8 cellular contexts compared by ENCODE assay signal in genomic region chr12:56158926-56159461, GRCh38. TPM values are rescaled to one million over a fixed set of nuclear protein-coding genes. Genes with fewer than 3 reads are reported as not detected.
A peak's percentile ranks its signal among the peaks of the same experiment; 100 is the strongest.
DNase-seq lines count a peak whose midpoint lies in the region; ATAC-seq, FAIRE-seq and TF ChIP-seq lines count a peak whose summit lies in the region.

No MANE protein-coding gene starts in this region.

- intact Hi-C loops in left cardiac atrium (cut with DNase I): loop anchor here in 1 of 2 donors (2.0 to 5.0 kb wide), 3 partner anchors 30 to 42 kb away; partner anchors contain the start of genes ESYT1, RPL41, SMARCC2 and ZC3H10
- intact Hi-C loops in pancreas (cut with DNase I): no loop called here

- ATAC-seq in left cardiac atrium: peak; percentile 70 to 72
- peak; percentile 43 to 69 (median 58) for ATAC-seq in pancreas
- ATAC-seq in HG02763 (IDR thresholded peaks at IDR 0.05; ENCODE audit: unreplicated experiment): no peak

- no peaks in the 10 kb centered on the region for H3K9me3 ChIP-seq in pancreas

- H3K27me3 ChIP-seq in ACC112 (ENCODE audit: insufficient read depth, low read length) (no peaks in the 10 kb centered on the region), pancreas (no peaks in the 10 kb centered on the region)

- H3K4me1 ChIP-seq in ACC112 (ENCODE audit: control insufficient read depth, insufficient read depth, low read length, unreplicated experiment) (peaks cover 22% of the 10 kb centered on the region), pancreas (peaks cover 8 to 23% (median 13%) of the 10 kb centered on the region in 3 donors)

- no peak for TF ChIP-seq CTCF in pancreas (IDR thresholded peaks at IDR 0.05)

- peak; percentile 67 for DNase-seq in NCI-H510A treated with DMSO at 0.1 percent for 48 hours (lab: John Stamatoyannopoulos, UW)
- peak; percentile 20 for DNase-seq in amniotic stem cell (lab: John Stamatoyannopoulos, UW)
- peak; percentile 90 for DNase-seq in left cardiac atrium
- DNase-seq in pancreas: peak; percentile 58 to 81 (median 72)
- DNase-seq in NCI-H1092 treated with DMSO at 0.1 percent for 48 hours (lab: John Stamatoyannopoulos, UW): no peak

- peaks cover 33% of the 10 kb centered on the region for H3K79me2 ChIP-seq in ACC112 (ENCODE audit: control insufficient read depth, insufficient read depth, low read length, unreplicated experiment)

- H3K27ac ChIP-seq in ACC112 (ENCODE audit: low read depth, low read length) (peak overlapping the region; percentile 84), pancreas (peak overlapping the region; percentile 67 to 96 (median 91))

- 0 to 1% methylated on average over 6 of the region's 6 CpGs for WGBS in pancreas, 2 donors

- FAIRE-seq in pancreas (lab: Jason Lieb, UNC): no peak

- no peak overlapping the region for H2AFZ ChIP-seq in ACC112 (ENCODE audit: low read length, unreplicated experiment)

- peaks cover 42% of the 10 kb centered on the region; the same call in 1 of the 2 replicates for H3K36me3 ChIP-seq in ACC112 (ENCODE audit: insufficient read depth, low read length)
- peaks cover 0 to 41% (median 19%) of the 10 kb centered on the region in 3 donors for H3K36me3 ChIP-seq in pancreas

- peak overlapping the region; percentile 96 for H3K4me3 ChIP-seq in ACC112 (ENCODE audit: low read depth, low read length)
- peak overlapping the region; percentile 86 for H3K4me3 ChIP-seq in GM08714 (ENCODE audit: low read length)
- H3K4me3 ChIP-seq in pancreas: peak overlapping the region; percentile 54 to 86 (median 71)

RNA-seq across cellular contexts. Expression of gene MYL6, which starts 0.8 kb away (rescaled TPM):
- total RNA-seq in left cardiac atrium (1,000 to 10,000 TPM; 1,071 to 1,319 TPM), pancreas (100 to 1,000 TPM; 270 to 669 (median 431) TPM)
- 1,000 to 10,000 TPM in 1 of 2 donors, 100 to 1,000 TPM in 1; 887 to 1,217 TPM for polyA plus RNA-seq in pancreas

RNA-seq across cellular contexts. Expression of gene MYL6B, which starts 6.6 kb away (rescaled TPM):
- total RNA-seq in left cardiac atrium: 10 to 100 TPM; 40.5 to 42.5 TPM
- total RNA-seq in pancreas: 10 to 100 TPM in 5 of 6 donors, 1 to 10 TPM in 1; 6.7 to 18.2 (median 14.7) TPM
- polyA plus RNA-seq in pancreas: 10 to 100 TPM; 39.3 to 65.9 TPM

RNA-seq across cellular contexts. Expression of gene SMARCC2, which starts 30.3 kb away (rescaled TPM):
- total RNA-seq in left cardiac atrium: 10 to 100 TPM; 65.2 to 68.5 TPM
- 10 to 100 TPM; 26.3 to 64.5 (median 38.2) TPM for total RNA-seq in pancreas
- polyA plus RNA-seq in pancreas: 10 to 100 TPM; 33.1 to 42.2 TPM

RNA-seq across cellular contexts. Expression of gene ESYT1, which starts 30.9 kb away (rescaled TPM):
- total RNA-seq in left cardiac atrium (10 to 100 TPM; 54.1 to 63.9 TPM), pancreas (10 to 100 TPM; 42.8 to 55.1 (median 46.5) TPM)
- polyA plus RNA-seq in pancreas: 10 to 100 TPM; 22.5 to 40.2 TPM

RNA-seq across cellular contexts. Expression of gene ZC3H10, which starts 40.9 kb away (rescaled TPM):
- total RNA-seq in left cardiac atrium (1 to 10 TPM; 6.6 to 7.6 TPM), pancreas (1 to 10 TPM; 2.6 to 4.1 (median 3.2) TPM)
- polyA plus RNA-seq in pancreas: 1 to 10 TPM; 1.9 to 3.0 TPM
